Comparison of ENCODE assay signal across 9 cellular contexts in the genomic region with DNA sequence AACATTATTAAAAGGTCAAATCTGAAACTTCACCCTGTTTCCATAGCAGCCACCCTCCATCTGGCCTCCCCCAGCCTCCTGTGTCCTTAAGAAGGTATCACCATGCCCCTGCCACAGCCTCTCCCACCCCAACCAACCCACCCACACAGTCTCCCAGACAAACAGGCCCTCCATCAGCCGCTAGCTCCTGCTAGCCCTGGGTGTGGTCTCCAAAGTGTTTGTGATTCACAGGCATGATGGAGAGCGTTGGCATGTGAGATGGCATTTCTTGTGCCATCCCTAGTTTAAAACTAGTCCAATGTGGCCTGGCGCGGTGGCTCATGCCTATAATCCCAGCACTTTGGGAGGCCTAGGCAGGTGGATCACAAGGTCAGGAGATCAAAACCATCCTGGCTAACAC. TPM values are rescaled to one million over a fixed set of nuclear protein-coding genes. Genes with fewer than 3 reads are reported as not detected.
"Had no signal": no experiment of that assay in that cellular context is flagged by ENCODE, and none has a peak within 500 bp of the region (broad histone marks: within the 10 kb centered on the region; RNA-seq: fewer than 3 reads in every experiment).

No MANE protein-coding gene starts in this region.

- H3K4me3 Mint-ChIP-seq: GM23338, HFFc6 had no signal

- H3K36me3 ChIP-seq: HAP-1 had no signal

- DNase-seq: GM23248, GOT3, H7, HCEC 1CT, HFFc6 had no signal

- H3K9ac ChIP-seq: GM23248 had no signal

- H3K4me2 ChIP-seq: GM23338 had no signal

- H2AFZ ChIP-seq: GM23248, GM23338 had no signal

- H3K9me3 ChIP-seq: HAP-1 had no signal

- H3K27ac Mint-ChIP-seq: GM23338, HFFc6 had no signal

- H3K27ac ChIP-seq: GM23248 had no signal

- H3K9me3 Mint-ChIP-seq: HFFc6 had no signal

- H3K4me3 ChIP-seq: GM23248, GM23338, HAP-1 had no signal

RNA-seq across cellular contexts. Expression of gene GPR45, which starts 44.9 kb away (rescaled TPM):
- total RNA-seq: GM23248, H1, H4, H7, HFFc6 had no signal
